Comparison of ENCODE assay signal across 11 cellular contexts in genomic region chr5:119016125-119016774, GRCh38.
DNase-seq lines count a peak whose midpoint lies in the region; ATAC-seq and TF ChIP-seq lines count a peak whose summit lies in the region.
"Had no signal": no experiment of that assay in that cellular context is flagged by ENCODE, and none has a peak within 500 bp of the region (broad histone marks: within the 10 kb centered on the region; RNA-seq: fewer than 3 reads in every experiment).

No MANE protein-coding gene starts in this region.

- ATAC-seq in GM18517 (IDR thresholded peaks at IDR 0.05; ENCODE audit: unreplicated experiment), result peak; percentile 94
- peak; percentile 78 for ATAC-seq in GM21515 (IDR thresholded peaks at IDR 0.05; ENCODE audit: unreplicated experiment)
- ATAC-seq in HG03135 (IDR thresholded peaks at IDR 0.05; ENCODE audit: unreplicated experiment), result peak; percentile 87
- ATAC-seq: Panc1 had no signal

- peak; percentile 21 for DNase-seq in RPMI8226
- no peak for DNase-seq in activated CD8-positive, alpha-beta memory T cell treated with anti-CD3 and anti-CD28 coated beads, Interleukin-2, amount 50 U/mL, for 48 hours
- DNase-seq in DMS153 treated with DMSO at 0.1 percent for 48 hours (lab: John Stamatoyannopoulos, UW; ENCODE audit: unreplicated experiment), result no peak
- no peak for DNase-seq in GM10266 (ENCODE audit: extremely low spot score)
- no peak for DNase-seq in activated CD4-positive, alpha-beta T cell treated with anti-CD3 and anti-CD28 coated beads, Interleukin-2, amount 50 U/mL, for 1 hour
- DNase-seq: COR-L47, NCI-H146 had no signal

- TF ChIP-seq CTCF in GM10266 (IDR thresholded peaks at IDR 0.05; ENCODE audit: control insufficient read depth, insufficient read depth, low read depth, missing control alignments), result no peak
